15 cellular contexts compared by ENCODE assay signal in the genomic region with DNA sequence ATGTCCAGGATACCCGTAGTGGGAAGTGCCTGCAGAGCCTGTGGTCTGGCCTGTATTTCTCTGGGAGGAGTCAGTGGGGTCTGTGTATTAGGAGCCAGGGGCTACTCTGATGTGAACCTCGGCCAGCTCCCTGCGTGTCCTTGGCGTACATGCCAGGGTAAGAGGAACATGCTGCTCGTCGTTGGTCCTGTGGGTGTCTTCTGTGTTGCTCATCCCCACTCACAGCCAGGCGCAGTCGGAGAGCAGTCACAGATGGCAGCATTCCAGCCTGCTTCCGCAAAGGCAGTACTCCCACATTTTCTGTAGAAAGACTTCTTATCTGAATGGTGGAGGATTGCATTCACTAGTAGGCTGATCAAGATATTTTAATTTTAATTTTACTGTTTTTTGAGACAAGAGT.
DNase-seq lines count a peak whose midpoint lies in the region; ATAC-seq and TF ChIP-seq lines count a peak whose summit lies in the region.
"Had no signal": no experiment of that assay in that cellular context is flagged by ENCODE, and none has a peak within 500 bp of the region (broad histone marks: within the 10 kb centered on the region; RNA-seq: fewer than 3 reads in every experiment).

No MANE protein-coding gene starts in this region.

- H3K4me1 ChIP-seq in naive thymus-derived CD4-positive, alpha-beta T cell (ENCODE audit: control insufficient read depth in 2 of 2, insufficient read depth in 2 of 2, low read length in 2 of 2): peaks cover 0 to 3% of the 10 kb centered on the region in 2 donors

- no peak overlapping the region for H3K4me3 Mint-ChIP-seq in natural killer cell treated with Interleukin-12 subunit alpha and Interleukin-12 subunit beta and Interleukin-15 and Interleukin-18, amount 100 ng/mL, for 72 hours
- no peak overlapping the region for H3K4me3 Mint-ChIP-seq in natural killer cell
- no peak overlapping the region for H3K4me3 Mint-ChIP-seq in naive thymus-derived CD4-positive, alpha-beta T cell
- H3K4me3 Mint-ChIP-seq: effector memory CD8-positive, alpha-beta T cell; neural crest cell had no signal

- POLR2A ChIA-PET in naive thymus-derived CD4-positive, alpha-beta T cell (lab: Charles Lee): interaction anchor here (0.9 to 12.9 kb wide), 3 partner anchors 15 to 35 kb away, joined by 3 to 127 read pairs (median 3); no protein-coding TSS in a partner anchor

- no peaks in the 10 kb centered on the region for H3K9me3 ChIP-seq in naive thymus-derived CD4-positive, alpha-beta T cell (ENCODE audit: control insufficient read depth in 2 of 3, low read length in 3 of 3)

- peak; percentile 18 for DNase-seq in natural killer cell treated with Interleukin-12 subunit alpha and Interleukin-12 subunit beta and Interleukin-15 and Interleukin-18, amount 100 ng/mL, for 72 hours (ENCODE audit: low spot score)
- DNase-seq in natural killer cell (no peak), choroid plexus epithelial cell (ENCODE audit: low read depth) (peak; percentile 32), amniotic stem cell (lab: John Stamatoyannopoulos, UW) (no peak), NCI-H2171 (lab: John Stamatoyannopoulos, UW) (no peak)
- no peak for DNase-seq in naive thymus-derived CD4-positive, alpha-beta T cell
- no peak for DNase-seq in effector CD4-positive, alpha-beta T cell
- DNase-seq: activated CD4-positive, CD25-positive, alpha-beta regulatory T cell; DMS 273 treated with DMSO at 0.1 percent for 48 hours; effector memory CD8-positive, alpha-beta T cell; trophoblast cell had no signal

- H3K4me3 ChIP-seq in choroid plexus epithelial cell (ENCODE audit: low read depth, low read length): no peak overlapping the region
- no peak overlapping the region for H3K4me3 ChIP-seq in naive thymus-derived CD4-positive, alpha-beta T cell (ENCODE audit: low read length)

- H3K4me1 Mint-ChIP-seq in natural killer cell treated with Interleukin-12 subunit alpha and Interleukin-12 subunit beta and Interleukin-15 and Interleukin-18, amount 100 ng/mL, for 72 hours (ENCODE audit: low read depth in 2 of 2): peaks cover 17 to 27% of the 10 kb centered on the region in 2 donors
- peaks cover 44 to 53% of the 10 kb centered on the region in 2 donors for H3K4me1 Mint-ChIP-seq in natural killer cell
- H3K4me1 Mint-ChIP-seq in naive thymus-derived CD4-positive, alpha-beta T cell: peaks cover 13 to 40% (median 31%) of the 10 kb centered on the region in 7 donors
- H3K4me1 Mint-ChIP-seq: neural crest cell had no signal

- no peak for ATAC-seq in natural killer cell treated with Interleukin-12 subunit alpha and Interleukin-12 subunit beta and Interleukin-15 and Interleukin-18, amount 100 ng/mL, for 72 hours
- ATAC-seq in natural killer cell (no peak), HG03521 (IDR thresholded peaks at IDR 0.05; ENCODE audit: unreplicated experiment) (no peak)
- ATAC-seq in naive thymus-derived CD4-positive, alpha-beta T cell: no peak
- ATAC-seq: effector memory CD8-positive, alpha-beta T cell; left lobe of liver; SK-N-SH treated with all-trans-retinoic acid at 6 μM for 48 hours had no signal

- no peaks in the 10 kb centered on the region for H3K27me3 ChIP-seq in naive thymus-derived CD4-positive, alpha-beta T cell (ENCODE audit: control insufficient read depth in 2 of 2, insufficient read depth in 2 of 2, low read length in 2 of 2)

- H3K27ac Mint-ChIP-seq in natural killer cell treated with Interleukin-12 subunit alpha and Interleukin-12 subunit beta and Interleukin-15 and Interleukin-18, amount 100 ng/mL, for 72 hours: peak overlapping the region; percentile 43 to 77
- peak overlapping the region in 1 of 2 donors; percentile 73 for H3K27ac Mint-ChIP-seq in natural killer cell
- H3K27ac Mint-ChIP-seq in naive thymus-derived CD4-positive, alpha-beta T cell: peak overlapping the region in 7 of 9 donors; percentile 10 to 85 (median 52)

- intact Hi-C loops in natural killer cell (cut with micrococcal nuclease): no loop called here
- intact Hi-C loops in naive thymus-derived CD4-positive, alpha-beta T cell (cut with micrococcal nuclease): no loop called here

- CTCF ChIA-PET in naive thymus-derived CD4-positive, alpha-beta T cell (lab: Charles Lee): interaction anchor here (0.6 to 18.1 kb wide), 3 partner anchors 19 to 182 kb away, joined by 3 to 379 read pairs (median 156); no protein-coding TSS in a partner anchor

- TF ChIP-seq CTCF in natural killer cell (IDR thresholded peaks at IDR 0.05): no peak
- no peak for TF ChIP-seq CTCF in choroid plexus epithelial cell (conservative IDR thresholded peaks at IDR 0.05; ENCODE audit: low read depth, low read length)

- H3K36me3 Mint-ChIP-seq in natural killer cell treated with Interleukin-12 subunit alpha and Interleukin-12 subunit beta and Interleukin-15 and Interleukin-18, amount 100 ng/mL, for 72 hours: peaks cover 15% of the 10 kb centered on the region
- peaks cover 22% of the 10 kb centered on the region for H3K36me3 Mint-ChIP-seq in natural killer cell
- H3K36me3 Mint-ChIP-seq in naive thymus-derived CD4-positive, alpha-beta T cell: peaks cover 14 to 53% (median 21%) of the 10 kb centered on the region in 5 donors

- no peak overlapping the region for H3K27ac ChIP-seq in naive thymus-derived CD4-positive, alpha-beta T cell (ENCODE audit: low read depth, low read length)

- no peaks in the 10 kb centered on the region for H3K9me3 Mint-ChIP-seq in natural killer cell treated with Interleukin-12 subunit alpha and Interleukin-12 subunit beta and Interleukin-15 and Interleukin-18, amount 100 ng/mL, for 72 hours
- H3K9me3 Mint-ChIP-seq in natural killer cell: no peaks in the 10 kb centered on the region
- no peaks in the 10 kb centered on the region for H3K9me3 Mint-ChIP-seq in naive thymus-derived CD4-positive, alpha-beta T cell
- H3K9me3 Mint-ChIP-seq: effector memory CD8-positive, alpha-beta T cell; neural crest cell had no signal

- H3K27me3 Mint-ChIP-seq in natural killer cell treated with Interleukin-12 subunit alpha and Interleukin-12 subunit beta and Interleukin-15 and Interleukin-18, amount 100 ng/mL, for 72 hours: no peaks in the 10 kb centered on the region
- no peaks in the 10 kb centered on the region for H3K27me3 Mint-ChIP-seq in natural killer cell (ENCODE audit: low read depth in 2 of 2)
- no peaks in the 10 kb centered on the region for H3K27me3 Mint-ChIP-seq in naive thymus-derived CD4-positive, alpha-beta T cell
- H3K27me3 Mint-ChIP-seq: effector memory CD8-positive, alpha-beta T cell had no signal

- peaks cover 8 to 91% (median 28%) of the 10 kb centered on the region in 3 experiments for H3K36me3 ChIP-seq in naive thymus-derived CD4-positive, alpha-beta T cell (ENCODE audit: control insufficient read depth in 2 of 3, insufficient read depth in 3 of 3, low read length in 3 of 3)

Comparison
In these comparisons a context has a peak if more than half of its experiments do, and no peak if none do; other contexts are left out.
1. DNase-seq: peak in natural killer cell treated with Interleukin-12 subunit alpha and Interleukin-12 subunit beta and Interleukin-15 and Interleukin-18, amount 100 ng/mL, for 72 hours (single experiment) and choroid plexus epithelial cell (single experiment); none in natural killer cell (single experiment), naive thymus-derived CD4-positive, alpha-beta T cell (0 of 9), effector CD4-positive, alpha-beta T cell (single experiment), amniotic stem cell (single experiment) and NCI-H2171 (single experiment).